ENCODE assay signal across 14 cellular contexts in the genomic region with DNA sequence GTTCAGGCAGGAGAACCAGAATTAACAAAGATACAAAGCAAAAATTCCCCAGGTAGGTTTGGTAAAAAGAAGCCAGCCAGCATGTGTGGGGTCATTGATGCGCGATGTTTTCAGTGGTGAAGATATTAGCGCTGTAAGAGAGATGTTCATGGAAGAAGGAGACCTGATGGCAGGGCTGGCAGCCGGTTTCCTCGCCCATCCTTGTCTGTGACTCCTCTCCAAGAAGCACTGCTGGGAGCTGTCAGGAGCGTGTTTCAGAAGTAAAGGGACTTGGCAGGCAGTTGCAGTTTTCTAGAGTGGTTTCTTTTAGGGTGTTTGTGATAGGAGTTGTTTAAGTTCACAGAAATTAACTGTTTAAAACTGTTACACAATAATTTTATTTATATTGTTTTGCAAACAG. TPM values are rescaled to one million over a fixed set of nuclear protein-coding genes. Genes with fewer than 3 reads are reported as not detected.
DNase-seq lines count a peak whose midpoint lies in the region; ATAC-seq and TF ChIP-seq lines count a peak whose summit lies in the region.
"Had no signal": no experiment of that assay in that cellular context is flagged by ENCODE, and none has a peak within 500 bp of the region (broad histone marks: within the 10 kb centered on the region; RNA-seq: fewer than 3 reads in every experiment).

No MANE protein-coding gene starts in this region.

- H2BK15ac ChIP-seq in IMR-90 (ENCODE audit: low read depth, low read length) = no peak overlapping the region

- H3K79me1 ChIP-seq in IMR-90 (ENCODE audit: low read depth in 1 of 2, low read length in 2 of 2) = 0 out of 4 replicates have a peak, but pooled peaks cover 0 to 4% of the 10 kb centered on the region in 2 experiments

- H2BK120ac ChIP-seq in IMR-90 (ENCODE audit: low read depth, low read length) = no peak overlapping the region

- H3K9me3 ChIP-seq in IMR-90 (ENCODE audit: control insufficient read depth, insufficient read depth, low read length) (no peaks in the 10 kb centered on the region), thyroid gland (no peaks in the 10 kb centered on the region), right cardiac atrium (ENCODE audit: control insufficient read depth, low read length) (no peaks in the 10 kb centered on the region), gastroesophageal sphincter (no peaks in the 10 kb centered on the region)

- no peak overlapping the region for H3K18ac ChIP-seq in IMR-90 (ENCODE audit: low read depth, low read length)

- no peaks in the 10 kb centered on the region for H3K9me3 Mint-ChIP-seq in memory B cell
- H3K9me3 Mint-ChIP-seq: CD4-positive, alpha-beta T cell had no signal

- dilution Hi-C loops in IMR-90 (cut with HindIII; ENCODE audit: low sequenced_read_pairs, unreplicated experiment) = no loop called here

- POLR2A ChIA-PET in IMR-90 (lab: Charles Lee; ENCODE audit: unreplicated experiment) = no interaction called here

- H2AFZ ChIP-seq in IMR-90 (replicated peaks; ENCODE audit: low read length, poor library complexity) = no peak overlapping the region
- H2AFZ ChIP-seq: GM23248 had no signal

- DNase-seq in IMR-90 (no peak), cerebellar cortex (ENCODE audit: low spot score) (peak; percentile 36), memory B cell (ENCODE audit: low spot score in 2 of 2) (no peak), thyroid gland (peak; percentile 6 to 16), right cardiac atrium (no peak), mesenteric fat pad (ENCODE audit: low spot score) (no peak)
- DNase-seq: Calu3; CD4-positive, alpha-beta T cell; DMS 273 treated with DMSO at 0.1 percent for 48 hours; GM23248 had no signal

- no peaks in the 10 kb centered on the region for H3K27me3 ChIP-seq in IMR-90 (ENCODE audit: control insufficient read depth, insufficient read depth, low read length)
- H3K27me3 ChIP-seq in thyroid gland = no peaks in the 10 kb centered on the region
- no peaks in the 10 kb centered on the region for H3K27me3 ChIP-seq in right cardiac atrium (ENCODE audit: control insufficient read depth, insufficient read depth)
- H3K27me3 ChIP-seq in gastroesophageal sphincter = no peaks in the 10 kb centered on the region

- no peak overlapping the region for H2BK5ac ChIP-seq in IMR-90 (ENCODE audit: low read depth, low read length, poor library complexity, severe bottlenecking)

- H4K20me1 ChIP-seq in IMR-90 (ENCODE audit: insufficient read depth, low read length) = no peaks in the 10 kb centered on the region

- no peak overlapping the region for H4K5ac ChIP-seq in IMR-90 (ENCODE audit: low read depth, low read length)

- in situ Hi-C loops in IMR-90 (cut with MboI; ENCODE audit: low sequenced_read_pairs) = no loop called here

- H3K14ac ChIP-seq in IMR-90 (replicated peaks; ENCODE audit: low read depth, low read length) = no peak overlapping the region

- peaks cover 3% of the 10 kb centered on the region; the same call in 1 of the 2 replicates for H3K36me3 ChIP-seq in IMR-90 (ENCODE audit: control insufficient read depth, insufficient read depth, low read length)
- H3K36me3 ChIP-seq in thyroid gland = peaks cover 4 to 9% of the 10 kb centered on the region in 2 donors
- H3K36me3 ChIP-seq in gastroesophageal sphincter = peaks cover 0 to 47% of the 10 kb centered on the region in 2 donors

- H2AK5ac ChIP-seq in IMR-90 (ENCODE audit: low read depth, low read length) = no peak overlapping the region

- H3K23ac ChIP-seq in IMR-90 (ENCODE audit: low read depth, low read length) = no peak overlapping the region

- peaks cover 11% of the 10 kb centered on the region for H3K36me3 Mint-ChIP-seq in memory B cell

- no peak overlapping the region for H3K4me2 ChIP-seq in IMR-90 (ENCODE audit: low read depth, low read length)

- H3K56ac ChIP-seq in IMR-90 (ENCODE audit: extremely low read depth, insufficient read depth, low read length) = no peak overlapping the region

- H3K4ac ChIP-seq in IMR-90 (ENCODE audit: low read depth, low read length) = no peak overlapping the region

- H3K27me3 Mint-ChIP-seq in memory B cell = no peaks in the 10 kb centered on the region
- H3K27me3 Mint-ChIP-seq: B cell; CD4-positive, alpha-beta T cell had no signal

- H4K91ac ChIP-seq in IMR-90 (ENCODE audit: insufficient read depth, low read depth, low read length) = no peak overlapping the region

- intact Hi-C loops in IMR-90 (cut with micrococcal nuclease) = no loop called here
- intact Hi-C loops in thyroid gland (cut with DNase I) = no loop called here
- intact Hi-C loops in right cardiac atrium (cut with DNase I) = no loop called here

- TF ChIP-seq RAD21 in IMR-90 (IDR thresholded peaks at IDR 0.05; ENCODE audit: low read length) = no peak

- H3K9me1 ChIP-seq in IMR-90 (ENCODE audit: insufficient read depth, low read length) = no peaks in the 10 kb centered on the region

- no peak overlapping the region for H3K4me3 Mint-ChIP-seq in memory B cell
- H3K4me3 Mint-ChIP-seq: B cell; CD4-positive, alpha-beta T cell had no signal

- BruUV-seq in IMR-90 (replicated peaks; lab: Mats Ljungman, UMichigan) = no TSS peak

- H3K9ac ChIP-seq in IMR-90 (ENCODE audit: low read depth, low read length) = no peak overlapping the region
- H3K9ac ChIP-seq: GM23248 had no signal

- ATAC-seq in IMR-90 (ENCODE audit: low read depth) (no peak), memory B cell (ENCODE audit: low read depth) (no peak), right cardiac atrium (no peak), gastroesophageal sphincter (no peak)
- ATAC-seq: GM12878, HCT116 had no signal

- H3K27ac Mint-ChIP-seq in memory B cell = peak overlapping the region; percentile 0
- H3K27ac Mint-ChIP-seq: B cell; CD4-positive, alpha-beta T cell had no signal

- peak overlapping the region; percentile 66 for H2AK9ac ChIP-seq in IMR-90 (replicated peaks; ENCODE audit: low read depth, low read length, poor library complexity)

- WGBS in IMR-90 (ENCODE audit: extremely low coverage in 2 of 2, insufficient read length in 1 of 2), 2 experiments = 91% methylated on average over 4 of the region's 6 CpGs; no CpG with 5 or more reads in 1 of the 2 experiments
- 65 to 77% methylated on average over 6 of the region's 6 CpGs for whole genome bisulfite sequencing in thyroid gland, 2 donors
- WGBS in right cardiac atrium = 86% methylated on average over 6 of the region's 6 CpGs
- WGBS in gastroesophageal sphincter (ENCODE audit: low coverage in 1 of 2), 2 donors = 24 to 84% methylated on average over 3 to 6 of the region's 6 CpGs

- H3K4me1 ChIP-seq in IMR-90 (ENCODE audit: control insufficient read depth, insufficient read depth, low read length) (0 out of 2 replicates have a peak, but pooled peaks cover 1% of the 10 kb centered on the region), thyroid gland (no peaks in the 10 kb centered on the region), right cardiac atrium (ENCODE audit: control insufficient read depth, insufficient read depth, low read length) (no peaks in the 10 kb centered on the region), gastroesophageal sphincter (no peaks in the 10 kb centered on the region)

- no peak for TF ChIP-seq CTCF in IMR-90 (conservative IDR thresholded peaks at IDR 0.05; ENCODE audit: low read depth, low read length)
- TF ChIP-seq CTCF in thyroid gland (IDR thresholded peaks at IDR 0.05) = no peak
- no peak for TF ChIP-seq CTCF in gastroesophageal sphincter (IDR thresholded peaks at IDR 0.05)

- H2BK20ac ChIP-seq in IMR-90 (ENCODE audit: low read depth, low read length) = no peak overlapping the region

- no peak for TF ChIP-seq POLR2A in IMR-90 (IDR thresholded peaks at IDR 0.05; ENCODE audit: low read depth, low read length)
- no peak for TF ChIP-seq POLR2A in thyroid gland (IDR thresholded peaks at IDR 0.05)
- TF ChIP-seq POLR2A in gastroesophageal sphincter (IDR thresholded peaks at IDR 0.05) = no peak

- CTCF ChIA-PET in IMR-90 (lab: Yijun Ruan, JAX) = no interaction called here

- peaks cover 2% of the 10 kb centered on the region for H3K4me1 Mint-ChIP-seq in memory B cell
- H3K4me1 Mint-ChIP-seq: B cell had no signal

- no peak overlapping the region for H3K4me3 ChIP-seq in IMR-90 (ENCODE audit: insufficient read depth, low read depth, low read length)
- H3K4me3 ChIP-seq in thyroid gland (replicated peaks in 1 of 3) = no peak overlapping the region
- no peak overlapping the region for H3K4me3 ChIP-seq in right cardiac atrium (ENCODE audit: low read length)
- no peak overlapping the region for H3K4me3 ChIP-seq in gastroesophageal sphincter
- H3K4me3 ChIP-seq: GM12878, GM23248 had no signal

- H3K27ac ChIP-seq in IMR-90 (ENCODE audit: insufficient read depth, low read length) (no peak overlapping the region), thyroid gland (no peak overlapping the region), right cardiac atrium (ENCODE audit: low read length) (no peak overlapping the region), gastroesophageal sphincter (no peak overlapping the region)
- H3K27ac ChIP-seq: GM23248 had no signal

- TF ChIP-seq EP300 in gastroesophageal sphincter (IDR thresholded peaks at IDR 0.05) = no peak

- H4K8ac ChIP-seq in IMR-90 (ENCODE audit: low read depth in 2 of 2, low read length in 2 of 2) = no peak overlapping the region

TF ChIP-seq in IMR-90, 13 proteins besides CTCF, POLR2A, EP300 and RAD21 (continues in another document):
- TF ChIP-seq FOS (IDR thresholded peaks at IDR 0.05; ENCODE audit: low read depth, low read length) = no peak
- TF ChIP-seq, protein P1, sequence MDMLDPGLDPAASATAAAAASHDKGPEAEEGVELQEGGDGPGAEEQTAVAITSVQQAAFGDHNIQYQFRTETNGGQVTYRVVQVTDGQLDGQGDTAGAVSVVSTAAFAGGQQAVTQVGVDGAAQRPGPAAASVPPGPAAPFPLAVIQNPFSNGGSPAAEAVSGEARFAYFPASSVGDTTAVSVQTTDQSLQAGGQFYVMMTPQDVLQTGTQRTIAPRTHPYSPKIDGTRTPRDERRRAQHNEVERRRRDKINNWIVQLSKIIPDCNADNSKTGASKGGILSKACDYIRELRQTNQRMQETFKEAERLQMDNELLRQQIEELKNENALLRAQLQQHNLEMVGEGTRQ (IDR thresholded peaks at IDR 0.05; ENCODE audit: low read depth, low read length) = no peak
- no peak for TF ChIP-seq MAZ (IDR thresholded peaks at IDR 0.05; ENCODE audit: borderline replicate concordance, low read depth, low read length)
- TF ChIP-seq CEBPB (IDR thresholded peaks at IDR 0.05; ENCODE audit: low read depth, low read length) = no peak
- TF ChIP-seq CHD1 (IDR thresholded peaks at IDR 0.05; ENCODE audit: low read depth, low read length) = no peak
- no peak for TF ChIP-seq SMC3 (IDR thresholded peaks at IDR 0.05; ENCODE audit: low read depth, low read length)
- no peak for TF ChIP-seq MAFK (IDR thresholded peaks at IDR 0.05; ENCODE audit: low read depth, low read length)
- no peak for TF ChIP-seq RCOR1 (IDR thresholded peaks at IDR 0.05; ENCODE audit: insufficient replicate concordance, low read length)

RNA-seq across cellular contexts. Expression of a gene that starts 24.6 kb away (rescaled TPM):
- 19.9 and 26.9 TPM in 2 replicates for total RNA-seq in IMR-90 (2012; rRNA removed)
- polyA plus RNA-seq in IMR-90 (2012; rRNA removed) = 7.2 and 8.4 TPM in 2 replicates
- polyA plus RNA-seq in IMR-90 (2012; cell fraction: cytosol; rRNA removed) = 1.4 and 2.6 TPM in 2 replicates
- 0.98 and 9.0 TPM in 2 replicates for polyA plus RNA-seq in IMR-90 (2012; cell fraction: nucleus; rRNA removed; ENCODE audit: low replicate concordance)
- 10 to 100 TPM; 18.6 to 33.9 (median 25.8) TPM for total RNA-seq in thyroid gland
- total RNA-seq in right cardiac atrium = 10 to 100 TPM in 1 of 4 donors, 1 to 10 TPM in 3; 7.7 to 12.4 (median 9.4) TPM
- 2.9 TPM for polyA plus RNA-seq in right cardiac atrium
- 31.2 TPM for total RNA-seq in mesenteric fat pad
- 10 to 100 TPM in 1 of 4 donors, 1 to 10 TPM in 3; 6.2 to 15.6 (median 8.5) TPM for total RNA-seq in gastroesophageal sphincter

Comparison
In these comparisons a context has a peak if more than half of its experiments do, and no peak if none do; other contexts are left out.
1. DNase-seq: peak in cerebellar cortex (single experiment) and thyroid gland (2 of 2); none in IMR-90 (single experiment), memory B cell (0 of 2), right cardiac atrium (0 of 3) and mesenteric fat pad (single experiment).